In genomic region chr19:28886708-28887107, GRCh38 we compare ENCODE assay signal across 16 cellular contexts.
DNase-seq lines count a peak whose midpoint lies in the region; ATAC-seq and TF ChIP-seq lines count a peak whose summit lies in the region.
"Had no signal": no experiment of that assay in that cellular context is flagged by ENCODE, and none has a peak within 500 bp of the region (broad histone marks: within the 10 kb centered on the region; RNA-seq: fewer than 3 reads in every experiment).

No MANE protein-coding gene starts in this region.

- TF ChIP-seq CTCF in left ventricle myocardium inferior (IDR thresholded peaks at IDR 0.05; ENCODE audit: borderline replicate concordance) (no peak), OCI-LY3 (IDR thresholded peaks at IDR 0.05; ENCODE audit: low read depth, low read length) (no peak), esophagus muscularis mucosa (IDR thresholded peaks at IDR 0.05) (no peak), MM.1S (IDR thresholded peaks at IDR 0.05; ENCODE audit: low read length) (no peak)

- peaks cover 8 to 17% of the 10 kb centered on the region in 2 donors for H3K4me1 Mint-ChIP-seq in stimulated activated naive B cell treated with anti-CD40 and anti-IgM and Interleukin-4, amounts not matched to agents 10 μg/mL and 1 μg/mL and 100 μg/mL, for 72 hours
- H3K4me1 Mint-ChIP-seq in activated CD4-positive, alpha-beta T cell treated with anti-CD3 and anti-CD28 coated beads for 36 hours = no peaks in the 10 kb centered on the region
- H3K4me1 Mint-ChIP-seq: CD4-positive, CD25-positive, alpha-beta regulatory T cell; CD8-positive, alpha-beta memory T cell had no signal

- intact Hi-C loops in left ventricle myocardium inferior (cut with micrococcal nuclease) (no loop called here), Right ventricle myocardium superior (cut with DNase I) (no loop called here), esophagus muscularis mucosa (cut with DNase I) (no loop called here)
- intact Hi-C loops in activated CD4-positive, alpha-beta T cell treated with anti-CD3 and anti-CD28 coated beads for 36 hours (cut with DNase I, micrococcal nuclease) = no loop called here

- H4K20me1 ChIP-seq in OCI-LY3 (ENCODE audit: insufficient read depth, low read length) (no peaks in the 10 kb centered on the region), MM.1S (ENCODE audit: insufficient read depth, low read length) (no peaks in the 10 kb centered on the region)

- TF ChIP-seq EP300 in esophagus muscularis mucosa (IDR thresholded peaks at IDR 0.05) = no peak

- no peaks in the 10 kb centered on the region for H3K36me3 ChIP-seq in left ventricle myocardium inferior
- no peaks in the 10 kb centered on the region for H3K36me3 ChIP-seq in OCI-LY3 (replicated peaks; ENCODE audit: low read depth, low read length)
- no peaks in the 10 kb centered on the region for H3K36me3 ChIP-seq in esophagus muscularis mucosa
- no peaks in the 10 kb centered on the region for H3K36me3 ChIP-seq in MM.1S (replicated peaks; ENCODE audit: insufficient read depth, low read length)
- H3K36me3 ChIP-seq: BLaER1 treated with 17β-estradiol and CSF1 and Interleukin-3, amounts not matched to agents 10 nM and 100 nM; HAP-1 had no signal

- H2AFZ ChIP-seq in OCI-LY3 (ENCODE audit: low read depth, low read length) = no peak overlapping the region
- H2AFZ ChIP-seq in MM.1S (ENCODE audit: low read length) = no peak overlapping the region

- no peak for ATAC-seq in Right ventricle myocardium superior (ENCODE audit: poor library complexity)
- peak; percentile 60 to 63 for ATAC-seq in stimulated activated naive B cell treated with anti-CD40 and anti-IgM and Interleukin-4, amounts not matched to agents 10 μg/mL and 1 μg/mL and 100 μg/mL, for 72 hours (replicated peaks)
- ATAC-seq in activated CD4-positive, alpha-beta T cell treated with anti-CD3 and anti-CD28 coated beads for 36 hours = no peak
- ATAC-seq: K562 had no signal

- H3K4me1 ChIP-seq in left ventricle myocardium inferior (peaks cover 26% of the 10 kb centered on the region), OCI-LY3 (ENCODE audit: low read length) (peaks cover 13% of the 10 kb centered on the region), esophagus muscularis mucosa (peaks cover 11 to 17% (median 14%) of the 10 kb centered on the region in 4 donors), MM.1S (ENCODE audit: low read length) (no peaks in the 10 kb centered on the region)
- H3K4me1 ChIP-seq: HAP-1 had no signal

- H3K4me2 ChIP-seq in OCI-LY3 (ENCODE audit: low read length) (peak overlapping the region; percentile 20; the same call in 1 of the 2 replicates), MM.1S (ENCODE audit: low read depth, low read length) (no peak overlapping the region)

- H3K27me3 ChIP-seq in left ventricle myocardium inferior (ENCODE audit: low read depth) = peaks cover 4% of the 10 kb centered on the region
- peaks cover 61% of the 10 kb centered on the region for H3K27me3 ChIP-seq in OCI-LY3 (ENCODE audit: low read depth, low read length)
- H3K27me3 ChIP-seq in esophagus muscularis mucosa = peaks cover 0 to 21% (median 0%) of the 10 kb centered on the region in 4 donors
- peaks cover 49% of the 10 kb centered on the region for H3K27me3 ChIP-seq in MM.1S (replicated peaks; ENCODE audit: insufficient read depth, low read length)

- CTCF ChIA-PET in activated CD4-positive, alpha-beta T cell treated with anti-CD3 and anti-CD28 coated beads for 36 hours (lab: Charles Lee) = no interaction called here

- no peaks in the 10 kb centered on the region for H3K9me2 ChIP-seq in MM.1S (replicated peaks; ENCODE audit: insufficient read depth, low read length)

- H3K9me3 ChIP-seq in left ventricle myocardium inferior (replicated peaks) (no peaks in the 10 kb centered on the region), OCI-LY3 (ENCODE audit: insufficient read depth, low read length) (no peaks in the 10 kb centered on the region), esophagus muscularis mucosa (no peaks in the 10 kb centered on the region), MM.1S (replicated peaks; ENCODE audit: insufficient read depth, low read length) (no peaks in the 10 kb centered on the region)
- H3K9me3 ChIP-seq: BLaER1 treated with 17β-estradiol and CSF1 and Interleukin-3, amounts not matched to agents 10 nM and 100 nM; HAP-1 had no signal

- no peaks in the 10 kb centered on the region for H3K79me2 ChIP-seq in OCI-LY3 (ENCODE audit: low read length)
- H3K79me2 ChIP-seq in MM.1S (ENCODE audit: low read length) = no peaks in the 10 kb centered on the region

- H3K9ac ChIP-seq in OCI-LY3 (ENCODE audit: low read length) (no peak overlapping the region), MM.1S (ENCODE audit: low read length) (no peak overlapping the region)
- H3K9ac ChIP-seq: BLaER1 treated with 17β-estradiol and CSF1 and Interleukin-3, amounts not matched to agents 10 nM and 100 nM had no signal

- no peak overlapping the region for H3K4me3 Mint-ChIP-seq in stimulated activated naive B cell treated with anti-CD40 and anti-IgM and Interleukin-4, amounts not matched to agents 10 μg/mL and 1 μg/mL and 100 μg/mL, for 72 hours
- H3K4me3 Mint-ChIP-seq in activated CD4-positive, alpha-beta T cell treated with anti-CD3 and anti-CD28 coated beads for 36 hours = no peak overlapping the region
- H3K4me3 Mint-ChIP-seq: CD4-positive, CD25-positive, alpha-beta regulatory T cell; CD8-positive, alpha-beta memory T cell had no signal

- H3K27me3 Mint-ChIP-seq in stimulated activated naive B cell treated with anti-CD40 and anti-IgM and Interleukin-4, amounts not matched to agents 10 μg/mL and 1 μg/mL and 100 μg/mL, for 72 hours = peaks cover 0 to 9% of the 10 kb centered on the region in 2 donors
- H3K27me3 Mint-ChIP-seq in activated CD4-positive, alpha-beta T cell treated with anti-CD3 and anti-CD28 coated beads for 36 hours = peaks cover 10% of the 10 kb centered on the region

- H3F3A ChIP-seq in MM.1S (ENCODE audit: insufficient read depth, low read length) = no peaks in the 10 kb centered on the region

- DNase-seq in left ventricle myocardium inferior (no peak), Right ventricle myocardium superior (no peak), esophagus muscularis mucosa (ENCODE audit: extremely low spot score) (no peak), MM.1S (no peak)
- DNase-seq in stimulated activated naive B cell treated with anti-CD40 and anti-IgM and Interleukin-4, amounts not matched to agents 10 μg/mL and 1 μg/mL and 100 μg/mL, for 72 hours = no peak
- DNase-seq in activated CD4-positive, alpha-beta T cell treated with anti-CD3 and anti-CD28 coated beads for 36 hours = no peak
- DNase-seq: 8988T; CD4-positive, CD25-positive, alpha-beta regulatory T cell; CD8-positive, alpha-beta memory T cell; COR-L47; GDM1; IMR-90 had no signal

- 47% methylated on average over 3 of the region's 3 CpGs for WGBS in esophagus muscularis mucosa

- H3K27ac ChIP-seq in left ventricle myocardium inferior (replicated peaks) = peak overlapping the region; percentile 86
- no peak overlapping the region for H3K27ac ChIP-seq in OCI-LY3 (ENCODE audit: low read length)
- H3K27ac ChIP-seq in esophagus muscularis mucosa (replicated peaks in 1 of 4) = no peak overlapping the region
- no peak overlapping the region for H3K27ac ChIP-seq in MM.1S (ENCODE audit: low read length)
- H3K27ac ChIP-seq: BLaER1 treated with 17β-estradiol and CSF1 and Interleukin-3, amounts not matched to agents 10 nM and 100 nM had no signal

- peaks cover 0 to 1% of the 10 kb centered on the region in 2 donors for H3K9me3 Mint-ChIP-seq in stimulated activated naive B cell treated with anti-CD40 and anti-IgM and Interleukin-4, amounts not matched to agents 10 μg/mL and 1 μg/mL and 100 μg/mL, for 72 hours
- no peaks in the 10 kb centered on the region for H3K9me3 Mint-ChIP-seq in activated CD4-positive, alpha-beta T cell treated with anti-CD3 and anti-CD28 coated beads for 36 hours (ENCODE audit: low read depth)

- H3K36me3 Mint-ChIP-seq in stimulated activated naive B cell treated with anti-CD40 and anti-IgM and Interleukin-4, amounts not matched to agents 10 μg/mL and 1 μg/mL and 100 μg/mL, for 72 hours = no peaks in the 10 kb centered on the region
- no peaks in the 10 kb centered on the region for H3K36me3 Mint-ChIP-seq in activated CD4-positive, alpha-beta T cell treated with anti-CD3 and anti-CD28 coated beads for 36 hours (ENCODE audit: low read depth)
- H3K36me3 Mint-ChIP-seq: CD4-positive, CD25-positive, alpha-beta regulatory T cell; CD8-positive, alpha-beta memory T cell had no signal

- POLR2A ChIA-PET in activated CD4-positive, alpha-beta T cell treated with anti-CD3 and anti-CD28 coated beads for 36 hours (lab: Charles Lee) = no interaction called here

- no peak overlapping the region for H3K27ac Mint-ChIP-seq in stimulated activated naive B cell treated with anti-CD40 and anti-IgM and Interleukin-4, amounts not matched to agents 10 μg/mL and 1 μg/mL and 100 μg/mL, for 72 hours
- no peak overlapping the region for H3K27ac Mint-ChIP-seq in activated CD4-positive, alpha-beta T cell treated with anti-CD3 and anti-CD28 coated beads for 36 hours
- H3K27ac Mint-ChIP-seq: CD4-positive, CD25-positive, alpha-beta regulatory T cell; CD8-positive, alpha-beta memory T cell had no signal

- H3K4me3 ChIP-seq in left ventricle myocardium inferior = peak overlapping the region; percentile 67
- no peak overlapping the region for H3K4me3 ChIP-seq in OCI-LY3 (ENCODE audit: low read length)
- H3K4me3 ChIP-seq in esophagus muscularis mucosa = no peak overlapping the region
- H3K4me3 ChIP-seq in MM.1S (ENCODE audit: low read length) = no peak overlapping the region
- H3K4me3 ChIP-seq: BLaER1 treated with 17β-estradiol and CSF1 and Interleukin-3, amounts not matched to agents 10 nM and 100 nM; HAP-1; K562 had no signal

- TF ChIP-seq POLR2A in esophagus muscularis mucosa (IDR thresholded peaks at IDR 0.05; ENCODE audit: low read depth) = no peak

Comparison
In these comparisons a context has a peak if more than half of its experiments do, and no peak if none do; other contexts are left out.
1. ATAC-seq: peak in stimulated activated naive B cell treated with anti-CD40 and anti-IgM and Interleukin-4, amounts not matched to agents 10 μg/mL and 1 μg/mL and 100 μg/mL, for 72 hours (2 of 2); none in Right ventricle myocardium superior (single experiment) and activated CD4-positive, alpha-beta T cell treated with anti-CD3 and anti-CD28 coated beads for 36 hours (single experiment).